ENCODE assay signal across 16 cellular contexts in genomic region chr20:63518351-63518861, GRCh38. TPM values are rescaled to one million over a fixed set of nuclear protein-coding genes. Genes with fewer than 3 reads are reported as not detected.
A peak's percentile ranks its signal among the peaks of the same experiment; 100 is the strongest.
DNase-seq lines count a peak whose midpoint lies in the region; ATAC-seq and TF ChIP-seq lines count a peak whose summit lies in the region.
"Had no signal": no experiment of that assay in that cellular context is flagged by ENCODE, and none has a peak within 500 bp of the region (broad histone marks: within the 10 kb centered on the region; RNA-seq: fewer than 3 reads in every experiment).

No MANE protein-coding gene starts in this region.

- peak overlapping the region; percentile 73 for H3K4me2 ChIP-seq in Loucy (ENCODE audit: low read depth, low read length, poor library complexity, severe bottlenecking)

- intact Hi-C loops in right cardiac atrium (cut with DNase I) = no loop called here

- H4K20me1 ChIP-seq in Loucy (ENCODE audit: insufficient read depth, low read length, poor library complexity, severe bottlenecking) = peaks cover 24% of the 10 kb centered on the region

- no peaks in the 10 kb centered on the region for H3K27me3 ChIP-seq in Loucy (ENCODE audit: insufficient read depth, low read length, poor library complexity, severe bottlenecking)
- no peaks in the 10 kb centered on the region for H3K27me3 ChIP-seq in right cardiac atrium (ENCODE audit: control insufficient read depth, insufficient read depth)
- H3K27me3 ChIP-seq: upper lobe of left lung had no signal

- H3K27me3 Mint-ChIP-seq in activated T-cell treated with anti-CD3 and anti-CD28 coated beads, Interleukin-2, amount 50 U/mL, for 72 hours (ENCODE audit: low read depth) = peaks cover 7% of the 10 kb centered on the region
- peaks cover 3 to 6% of the 10 kb centered on the region in 2 donors for H3K27me3 Mint-ChIP-seq in stimulated activated naive B cell treated with anti-CD40 and anti-IgM and Interleukin-4, amounts not matched to agents 10 μg/mL and 1 μg/mL and 100 μg/mL, for 72 hours

- H3K27ac ChIP-seq in right cardiac atrium (ENCODE audit: low read length) = no peak overlapping the region
- H3K27ac ChIP-seq: SK-N-MC, upper lobe of left lung had no signal

- peaks cover 5 to 7% of the 10 kb centered on the region in 2 donors for H3K9me3 Mint-ChIP-seq in activated T-cell treated with anti-CD3 and anti-CD28 coated beads, Interleukin-2, amount 50 U/mL, for 72 hours
- peaks cover 4 to 6% of the 10 kb centered on the region in 2 donors for H3K9me3 Mint-ChIP-seq in stimulated activated naive B cell treated with anti-CD40 and anti-IgM and Interleukin-4, amounts not matched to agents 10 μg/mL and 1 μg/mL and 100 μg/mL, for 72 hours

- no peaks in the 10 kb centered on the region; the same call in 1 of the 2 replicates for H3K36me3 ChIP-seq in Loucy (ENCODE audit: insufficient read depth, low read length)

- H3K36me3 Mint-ChIP-seq in activated T-cell treated with anti-CD3 and anti-CD28 coated beads, Interleukin-2, amount 50 U/mL, for 72 hours (ENCODE audit: insufficient read depth in 2 of 2) = peaks cover 7 to 9% of the 10 kb centered on the region in 2 donors
- H3K36me3 Mint-ChIP-seq in stimulated activated naive B cell treated with anti-CD40 and anti-IgM and Interleukin-4, amounts not matched to agents 10 μg/mL and 1 μg/mL and 100 μg/mL, for 72 hours = peaks cover 11 to 23% of the 10 kb centered on the region in 2 donors

- no peak overlapping the region for H3K27ac Mint-ChIP-seq in activated T-cell treated with anti-CD3 and anti-CD28 coated beads, Interleukin-2, amount 50 U/mL, for 72 hours
- no peak overlapping the region for H3K27ac Mint-ChIP-seq in stimulated activated naive B cell treated with anti-CD40 and anti-IgM and Interleukin-4, amounts not matched to agents 10 μg/mL and 1 μg/mL and 100 μg/mL, for 72 hours

- WGBS in right cardiac atrium = 86% methylated on average over 20 of the region's 20 CpGs

- H3K4me1 Mint-ChIP-seq in activated T-cell treated with anti-CD3 and anti-CD28 coated beads, Interleukin-2, amount 50 U/mL, for 72 hours (ENCODE audit: low read depth) = peaks cover 8% of the 10 kb centered on the region
- H3K4me1 Mint-ChIP-seq in stimulated activated naive B cell treated with anti-CD40 and anti-IgM and Interleukin-4, amounts not matched to agents 10 μg/mL and 1 μg/mL and 100 μg/mL, for 72 hours = peaks cover 12 to 24% of the 10 kb centered on the region in 2 donors

- ATAC-seq in activated T-cell treated with anti-CD3 and anti-CD28 coated beads, Interleukin-2, amount 50 U/mL, for 72 hours (replicated peaks in 1 of 2) = no peak
- ATAC-seq in right cardiac atrium = no peak
- ATAC-seq in stimulated activated naive B cell treated with anti-CD40 and anti-IgM and Interleukin-4, amounts not matched to agents 10 μg/mL and 1 μg/mL and 100 μg/mL, for 72 hours (replicated peaks) = no peak
- ATAC-seq: GM12878 had no signal

- no peaks in the 10 kb centered on the region for H3K9me2 ChIP-seq in Loucy (replicated peaks; ENCODE audit: low read depth, low read length)

- peaks cover 25% of the 10 kb centered on the region for H3K79me2 ChIP-seq in Loucy (ENCODE audit: insufficient read depth, low read length)

- peak overlapping the region; percentile 42 to 77 for H3K4me3 Mint-ChIP-seq in activated T-cell treated with anti-CD3 and anti-CD28 coated beads, Interleukin-2, amount 50 U/mL, for 72 hours
- no peak overlapping the region for H3K4me3 Mint-ChIP-seq in stimulated activated naive B cell treated with anti-CD40 and anti-IgM and Interleukin-4, amounts not matched to agents 10 μg/mL and 1 μg/mL and 100 μg/mL, for 72 hours

- TF ChIP-seq CTCF in Loucy (conservative IDR thresholded peaks at IDR 0.05; ENCODE audit: low read length) = peak; percentile 50

- H3K4me1 ChIP-seq in Loucy (ENCODE audit: insufficient read depth, low read length, poor library complexity, severe bottlenecking) (peaks cover 27% of the 10 kb centered on the region), right cardiac atrium (ENCODE audit: control insufficient read depth, insufficient read depth, low read length) (peaks cover 5% of the 10 kb centered on the region)

- DNase-seq in activated T-cell treated with anti-CD3 and anti-CD28 coated beads, Interleukin-2, amount 50 U/mL, for 72 hours = no peak
- DNase-seq in activated T-cell treated with anti-CD3 and anti-CD28 coated beads for 4 hours = no peak
- DNase-seq in right cardiac atrium = peak in 2 of 3 donors; percentile 51 to 61
- DNase-seq in retina = peak; percentile 41
- DNase-seq in NCI-H146 treated with DMSO at 0.1 percent for 48 hours (lab: John Stamatoyannopoulos, UW; ENCODE audit: unreplicated experiment) = no peak
- no peak for DNase-seq in stimulated activated naive B cell treated with anti-CD40 and anti-IgM and Interleukin-4, amounts not matched to agents 10 μg/mL and 1 μg/mL and 100 μg/mL, for 72 hours
- DNase-seq in foreskin melanocyte = no peak
- DNase-seq: activated B cell treated with CpG ODN at 0.5 μM for 24 hours; activated T-cell treated with anti-CD3 and anti-CD28 coated beads, Interleukin-2, amount 50 U/mL, for 48 hours; DMS79; HCEC 1CT; occipital lobe had no signal

- peak overlapping the region; percentile 89 for H3K4me3 ChIP-seq in Loucy (ENCODE audit: low read length, poor library complexity, severe bottlenecking)
- no peak overlapping the region for H3K4me3 ChIP-seq in right cardiac atrium (ENCODE audit: low read length)
- H3K4me3 ChIP-seq: GM12878, SK-N-MC had no signal

- H3K9me3 ChIP-seq in Loucy (ENCODE audit: insufficient read depth, low read depth, low read length) = no peaks in the 10 kb centered on the region
- H3K9me3 ChIP-seq in right cardiac atrium (ENCODE audit: control insufficient read depth, low read length) = no peaks in the 10 kb centered on the region
- H3K9me3 ChIP-seq: upper lobe of left lung had no signal

- no peak overlapping the region for H3K9ac ChIP-seq in Loucy (ENCODE audit: low read depth, low read length, poor library complexity, severe bottlenecking)

- H2AFZ ChIP-seq in Loucy (ENCODE audit: low read length) = no peak overlapping the region

- no peaks in the 10 kb centered on the region for H3F3A ChIP-seq in Loucy (ENCODE audit: low read depth)

RNA-seq across cellular contexts. Expression of gene PPDPF, which starts 2.2 kb away (rescaled TPM):
- total RNA-seq in activated T-cell treated with anti-CD3 and anti-CD28 coated beads, Interleukin-2, amount 50 U/mL, for 72 hours = 100 to 1,000 TPM in 1 of 2 donors, 10 to 100 TPM in 1; 91.0 to 130 TPM
- total RNA-seq in right cardiac atrium = 100 to 1,000 TPM; 143 to 244 (median 223) TPM
- 276 TPM for polyA plus RNA-seq in right cardiac atrium

RNA-seq across cellular contexts. Expression of gene PTK6, which starts 18.8 kb away (rescaled TPM):
- 1 to 10 TPM in 1 of 2 donors, under 1 TPM in 1; 0.97 to 1.2 TPM for total RNA-seq in activated T-cell treated with anti-CD3 and anti-CD28 coated beads, Interleukin-2, amount 50 U/mL, for 72 hours
- under 1 TPM in 2 of 4 donors, not detected in 2; 0.09 to 0.15 TPM for total RNA-seq in right cardiac atrium
- 0.14 TPM for polyA plus RNA-seq in right cardiac atrium

RNA-seq across cellular contexts. Expression of gene EEF1A2, which starts 19.5 kb away (rescaled TPM):
- total RNA-seq in activated T-cell treated with anti-CD3 and anti-CD28 coated beads, Interleukin-2, amount 50 U/mL, for 72 hours = 1 to 10 TPM in 1 of 2 donors, under 1 TPM in 1; 0.94 to 8.3 TPM
- 1,000 to 10,000 TPM in 1 of 4 donors, 100 to 1,000 TPM in 3; 701 to 1,033 (median 894) TPM for total RNA-seq in right cardiac atrium
- polyA plus RNA-seq in right cardiac atrium = 952 TPM
- polyA plus RNA-seq: GM12878 had no signal

RNA-seq across cellular contexts. Expression of gene SRMS, which starts 29.1 kb away (rescaled TPM):
- total RNA-seq in activated T-cell treated with anti-CD3 and anti-CD28 coated beads, Interleukin-2, amount 50 U/mL, for 72 hours = not detected
- total RNA-seq in right cardiac atrium = not detected
- not detected for polyA plus RNA-seq in right cardiac atrium
- total RNA-seq: GM12878, occipital lobe, upper lobe of left lung had no signal
- polyA plus RNA-seq: GM12878 had no signal

RNA-seq across cellular contexts. Expression of gene FNDC11, which starts 35.6 kb away (rescaled TPM):
- total RNA-seq in activated T-cell treated with anti-CD3 and anti-CD28 coated beads, Interleukin-2, amount 50 U/mL, for 72 hours = under 1 TPM; 0.67 to 0.74 TPM
- under 1 TPM in 3 of 4 donors, not detected in 1; 0.09 to 0.20 (median 0.17) TPM for total RNA-seq in right cardiac atrium
- polyA plus RNA-seq in right cardiac atrium = 0.14 TPM

Comparison
In these comparisons a context has a peak if more than half of its experiments do, and no peak if none do; other contexts are left out.
1. DNase-seq: peak in right cardiac atrium (2 of 3) and retina (single experiment); none in activated T-cell treated with anti-CD3 and anti-CD28 coated beads, Interleukin-2, amount 50 U/mL, for 72 hours (0 of 2), activated T-cell treated with anti-CD3 and anti-CD28 coated beads for 4 hours (single experiment), NCI-H146 treated with DMSO at 0.1 percent for 48 hours (single experiment), stimulated activated naive B cell treated with anti-CD40 and anti-IgM and Interleukin-4, amounts not matched to agents 10 μg/mL and 1 μg/mL and 100 μg/mL, for 72 hours (single experiment) and foreskin melanocyte (single experiment).
2. H3K4me3 Mint-ChIP-seq: peak in activated T-cell treated with anti-CD3 and anti-CD28 coated beads, Interleukin-2, amount 50 U/mL, for 72 hours (2 of 2); none in stimulated activated naive B cell treated with anti-CD40 and anti-IgM and Interleukin-4, amounts not matched to agents 10 μg/mL and 1 μg/mL and 100 μg/mL, for 72 hours (0 of 2).
3. RNA of gene EEF1A2, which starts 19.5 kb away (total RNA-seq): 701 to 1,033 TPM in right cardiac atrium; 0.94 to 8.3 TPM in activated T-cell treated with anti-CD3 and anti-CD28 coated beads, Interleukin-2, amount 50 U/mL, for 72 hours; every median in the first group is over 10 times any median in the second.